ENCODE assay signal across 14 cellular contexts in genomic region chr15:73688455-73688854, GRCh38. TPM values are rescaled to one million over a fixed set of nuclear protein-coding genes. Genes with fewer than 3 reads are reported as not detected.
DNase-seq lines count a peak whose midpoint lies in the region; ATAC-seq and TF ChIP-seq lines count a peak whose summit lies in the region.
"Had no signal": no experiment of that assay in that cellular context is flagged by ENCODE, and none has a peak within 500 bp of the region (broad histone marks: within the 10 kb centered on the region; RNA-seq: fewer than 3 reads in every experiment).

No MANE protein-coding gene starts in this region.

- no peak overlapping the region for H4K91ac ChIP-seq in mesenchymal stem cell (ENCODE audit: low read length)

- H4K20me1 ChIP-seq in mammary epithelial cell (ENCODE audit: insufficient read depth, low read length) = no peaks in the 10 kb centered on the region

- H3K4me1 ChIP-seq in right cardiac atrium (ENCODE audit: control insufficient read depth, insufficient read depth, low read length) = peaks cover 30% of the 10 kb centered on the region
- H3K4me1 ChIP-seq in heart left ventricle = peaks cover 2 to 74% (median 53%) of the 10 kb centered on the region in 12 donors
- H3K4me1 ChIP-seq in mammary epithelial cell (ENCODE audit: insufficient read depth, low read length) = peaks cover 61% of the 10 kb centered on the region
- peaks cover 43% of the 10 kb centered on the region for H3K4me1 ChIP-seq in mesenchymal stem cell (ENCODE audit: control insufficient read depth, insufficient read depth, low read depth, low read length)
- peaks cover 7 to 33% of the 10 kb centered on the region in 2 donors for H3K4me1 ChIP-seq in thyroid gland

- no peak overlapping the region for H2BK15ac ChIP-seq in mesenchymal stem cell (ENCODE audit: low read depth, poor library complexity, severe bottlenecking)

- H3K23ac ChIP-seq in mesenchymal stem cell (ENCODE audit: low read length in 2 of 2) = peak overlapping the region in 1 of 2 experiments; percentile 57

- H3K9me3 ChIP-seq in right cardiac atrium (ENCODE audit: control insufficient read depth, low read length) (no peaks in the 10 kb centered on the region), heart left ventricle (no peaks in the 10 kb centered on the region), mammary epithelial cell (replicated peaks; ENCODE audit: insufficient read depth, low read length) (no peaks in the 10 kb centered on the region), mesenchymal stem cell (ENCODE audit: control insufficient read depth, low read length) (no peaks in the 10 kb centered on the region), thyroid gland (no peaks in the 10 kb centered on the region)
- H3K9me3 ChIP-seq: tibial nerve had no signal

- peak overlapping the region in 1 of 2 experiments; percentile 72 for H3K18ac ChIP-seq in mesenchymal stem cell (ENCODE audit: low read depth in 1 of 2, low read length in 2 of 2)

- H3K4me2 ChIP-seq in mammary epithelial cell (ENCODE audit: insufficient read depth, low read depth, low read length) (peak overlapping the region; percentile 20), mesenchymal stem cell (ENCODE audit: low read length, poor library complexity, severe bottlenecking) (no peak overlapping the region)

- intact Hi-C loops in right cardiac atrium (cut with DNase I) (loop anchor here in 1 of 4 donors (10.0 kb wide), 1 partner anchor 54 kb away; the partner anchor contains the start of gene NPTN), heart left ventricle (cut with DNase I) (loop anchor here in 1 of 10 donors (10.0 kb wide), 1 partner anchor 54 kb away; the partner anchor contains the start of gene NPTN), mammary epithelial cell (cut with micrococcal nuclease) (no loop called here), thyroid gland (cut with DNase I) (no loop called here)

- H3K79me2 ChIP-seq in mammary epithelial cell (ENCODE audit: insufficient read depth, low read length) = peaks cover 90% of the 10 kb centered on the region

- H3K27ac ChIP-seq in right cardiac atrium (ENCODE audit: low read length) (peak overlapping the region; percentile 31), heart left ventricle (peak overlapping the region in 1 of 12 donors; percentile 2), mammary epithelial cell (ENCODE audit: insufficient read depth, low read depth, low read length) (no peak overlapping the region), mesenchymal stem cell (ENCODE audit: low read length, poor library complexity, severe bottlenecking) (no peak overlapping the region), thyroid gland (peak overlapping the region in 1 of 3 donors; percentile 3)

- H3K36me3 ChIP-seq in heart left ventricle (no peaks in the 10 kb centered on the region), mammary epithelial cell (ENCODE audit: insufficient read depth, low read length) (peaks cover 1% of the 10 kb centered on the region), mesenchymal stem cell (ENCODE audit: control insufficient read depth in 1 of 2, insufficient read depth in 2 of 2, low read depth in 1 of 2, low read length in 2 of 2) (peaks cover 4 to 23% of the 10 kb centered on the region in 2 experiments), thyroid gland (no peaks in the 10 kb centered on the region)
- H3K36me3 ChIP-seq: tibial nerve had no signal

- peak overlapping the region; percentile 72 for H2AK5ac ChIP-seq in mesenchymal stem cell (ENCODE audit: low read length, severe bottlenecking)

- TF ChIP-seq POLR2A in heart left ventricle (IDR thresholded peaks at IDR 0.05) (no peak), thyroid gland (IDR thresholded peaks at IDR 0.05) (no peak)

- H3K4ac ChIP-seq in mesenchymal stem cell (ENCODE audit: low read depth in 1 of 2, low read length in 2 of 2) = peak overlapping the region in 1 of 2 experiments; percentile 0

- CTCF ChIA-PET in mammary epithelial cell (lab: Charles Lee; ENCODE audit: low non-redundant PET) = no interaction called here

- H3K14ac ChIP-seq in mesenchymal stem cell (ENCODE audit: low read length in 2 of 2) = peak overlapping the region in 1 of 2 experiments; percentile 31

- TF ChIP-seq CTCF in heart left ventricle (IDR thresholded peaks at IDR 0.05) (no peak), mammary epithelial cell (conservative IDR thresholded peaks at IDR 0.05 in 1 of 2, IDR thresholded peaks at IDR 0.05 in 1 of 2; ENCODE audit: extremely low read depth in 1 of 2, insufficient read depth in 1 of 2, low read depth in 1 of 2, low read length in 2 of 2) (no peak), thyroid gland (IDR thresholded peaks at IDR 0.05) (no peak)

- 81% methylated on average over 6 of the region's 6 CpGs for WGBS in right cardiac atrium
- WGBS in heart left ventricle, 4 donors = 81 to 89% (median 86%) methylated on average over 6 of the region's 6 CpGs
- 100% methylated on average over 6 of the region's 6 CpGs for WGBS in mammary epithelial cell (ENCODE audit: low coverage, missing lambda C conversion rate)
- 79% methylated on average over 6 of the region's 6 CpGs for WGBS in mesenchymal stem cell
- 83 to 93% methylated on average over 6 of the region's 6 CpGs for WGBS in thyroid gland, 2 donors

- H3K9ac ChIP-seq in mammary epithelial cell (ENCODE audit: insufficient read depth, low read length) (no peak overlapping the region), mesenchymal stem cell (ENCODE audit: low read length) (peak overlapping the region; percentile 98)

- peak overlapping the region; percentile 64 for H4K8ac ChIP-seq in mesenchymal stem cell (ENCODE audit: low read length)

- H2BK120ac ChIP-seq in mesenchymal stem cell (ENCODE audit: low read depth, low read length) = no peak overlapping the region

- no peak overlapping the region for H3K4me3 ChIP-seq in right cardiac atrium (ENCODE audit: low read length)
- H3K4me3 ChIP-seq in heart left ventricle = no peak overlapping the region
- H3K4me3 ChIP-seq in mammary epithelial cell (replicated peaks in 1 of 3; ENCODE audit: insufficient read depth in 1 of 3, low read depth in 2 of 3, low read length in 3 of 3) = no peak overlapping the region
- peak overlapping the region in 1 of 2 experiments; percentile 86 for H3K4me3 ChIP-seq in mesenchymal stem cell (ENCODE audit: insufficient read depth in 1 of 2, low read depth in 1 of 2, low read length in 2 of 2)
- H3K4me3 ChIP-seq in thyroid gland (replicated peaks in 1 of 3) = no peak overlapping the region
- H3K4me3 ChIP-seq: tibial nerve had no signal

- dilution Hi-C loops in mammary epithelial cell (cut with HindIII; ENCODE audit: low sequenced_read_pairs) = no loop called here

- H3K79me1 ChIP-seq in mesenchymal stem cell (replicated peaks; ENCODE audit: low read length, poor library complexity, severe bottlenecking) = peaks cover 24% of the 10 kb centered on the region

- no peak overlapping the region for H2BK5ac ChIP-seq in mesenchymal stem cell (ENCODE audit: low read depth, low read length, poor library complexity, severe bottlenecking)

- in situ Hi-C loops in mammary epithelial cell (cut with MboI; ENCODE audit: low sequenced_read_pairs in 2 of 2) = loop anchor here in 1 of 2 donors (25.0 kb wide), 1 partner anchor 376 kb away; no protein-coding TSS in a partner anchor

- no peak overlapping the region for H2AFZ ChIP-seq in mammary epithelial cell (ENCODE audit: low read depth, low read length)
- no peak overlapping the region for H2AFZ ChIP-seq in mesenchymal stem cell (ENCODE audit: low read depth, low read length)

- no peaks in the 10 kb centered on the region for H3K27me3 ChIP-seq in right cardiac atrium (ENCODE audit: control insufficient read depth, insufficient read depth)
- H3K27me3 ChIP-seq in heart left ventricle = peaks cover 0 to 8% (median 0%) of the 10 kb centered on the region in 9 donors
- no peaks in the 10 kb centered on the region for H3K27me3 ChIP-seq in mammary epithelial cell (ENCODE audit: insufficient read depth, low read length)
- no peaks in the 10 kb centered on the region for H3K27me3 ChIP-seq in mesenchymal stem cell (ENCODE audit: control insufficient read depth in 1 of 2, insufficient read depth in 1 of 2, low read length in 2 of 2)
- no peaks in the 10 kb centered on the region for H3K27me3 ChIP-seq in thyroid gland

- no peak for DNase-seq in right cardiac atrium
- DNase-seq in heart left ventricle = no peak
- no peak for DNase-seq in mammary epithelial cell
- DNase-seq in mesenchymal stem cell = peak; percentile 68
- DNase-seq in NCI-H524 (lab: John Stamatoyannopoulos, UW) = no peak
- DNase-seq in thyroid gland = no peak
- no peak for DNase-seq in SIG-M5 treated with dmso at 0.1 percent for 504 hours (lab: John Stamatoyannopoulos, UW; ENCODE audit: unreplicated experiment)
- DNase-seq: activated CD8-positive, alpha-beta memory T cell treated with anti-CD3 and anti-CD28 coated beads, Interleukin-2, amount 50 U/mL, for 48 hours; left colon; NCI-H1105 treated with DMSO at 0.1 percent for 48 hours; NCI-H510A had no signal

- ATAC-seq in right cardiac atrium (no peak), heart left ventricle (no peak), GM18520 (IDR thresholded peaks at IDR 0.05; ENCODE audit: unreplicated experiment) (no peak)
- ATAC-seq: left colon; natural killer cell treated with Interleukin-12 subunit alpha and Interleukin-12 subunit beta and Interleukin-15 and Interleukin-18, amount 100 ng/mL, for 72 hours had no signal

- BruUV-seq in mammary epithelial cell (replicated peaks; lab: Mats Ljungman, UMichigan) = no TSS peak

- H2BK12ac ChIP-seq in mesenchymal stem cell (ENCODE audit: low read length in 2 of 2) = peak overlapping the region in 1 of 2 experiments; percentile 58

RNA-seq across cellular contexts. Expression of gene CD276, which starts 4.3 kb away (rescaled TPM):
- total RNA-seq in right cardiac atrium (10 to 100 TPM; 39.5 to 72.8 (median 44.0) TPM), heart left ventricle (100 to 1,000 TPM in 1 of 9 donors, 10 to 100 TPM in 8; 32.0 to 127 (median 53.3) TPM), mammary epithelial cell (100 to 1,000 TPM in 1 of 2 donors, 10 to 100 TPM in 1; 50.5 to 110 TPM), thyroid gland (10 to 100 TPM; 22.6 to 39.5 (median 28.9) TPM)
- polyA plus RNA-seq in right cardiac atrium (35.4 TPM), heart left ventricle (10 to 100 TPM; 29.1 to 85.4 TPM), mammary epithelial cell (128 TPM)
- 224 TPM for polyA minus RNA-seq in mammary epithelial cell
- 490 TPM for polyA plus RNA-seq in mesenchymal stem cell (2013, experiment 1 of 2)
- polyA plus RNA-seq in mesenchymal stem cell (2013, experiment 2 of 2) = 486 TPM

RNA-seq across cellular contexts. Expression of gene NPTN, which starts 55.3 kb away (rescaled TPM):
- 100 to 1,000 TPM; 262 to 320 (median 306) TPM for total RNA-seq in right cardiac atrium
- 300 TPM for polyA plus RNA-seq in right cardiac atrium
- 100 to 1,000 TPM; 166 to 264 (median 205) TPM for total RNA-seq in heart left ventricle
- 100 to 1,000 TPM in 1 of 2 donors, 10 to 100 TPM in 1; 89.3 to 194 TPM for polyA plus RNA-seq in heart left ventricle
- total RNA-seq in mammary epithelial cell = 100 to 1,000 TPM; 118 to 143 TPM
- polyA plus RNA-seq in mammary epithelial cell = 206 TPM
- polyA minus RNA-seq in mammary epithelial cell = 246 TPM
- polyA plus RNA-seq in mesenchymal stem cell (2013, experiment 1 of 2) = 177 TPM
- polyA plus RNA-seq in mesenchymal stem cell (2013, experiment 2 of 2) = 174 TPM
- total RNA-seq in thyroid gland = 100 to 1,000 TPM in 3 of 4 donors, 10 to 100 TPM in 1; 86.7 to 134 (median 124) TPM
